13 cellular contexts compared by ENCODE assay signal in the genomic region with DNA sequence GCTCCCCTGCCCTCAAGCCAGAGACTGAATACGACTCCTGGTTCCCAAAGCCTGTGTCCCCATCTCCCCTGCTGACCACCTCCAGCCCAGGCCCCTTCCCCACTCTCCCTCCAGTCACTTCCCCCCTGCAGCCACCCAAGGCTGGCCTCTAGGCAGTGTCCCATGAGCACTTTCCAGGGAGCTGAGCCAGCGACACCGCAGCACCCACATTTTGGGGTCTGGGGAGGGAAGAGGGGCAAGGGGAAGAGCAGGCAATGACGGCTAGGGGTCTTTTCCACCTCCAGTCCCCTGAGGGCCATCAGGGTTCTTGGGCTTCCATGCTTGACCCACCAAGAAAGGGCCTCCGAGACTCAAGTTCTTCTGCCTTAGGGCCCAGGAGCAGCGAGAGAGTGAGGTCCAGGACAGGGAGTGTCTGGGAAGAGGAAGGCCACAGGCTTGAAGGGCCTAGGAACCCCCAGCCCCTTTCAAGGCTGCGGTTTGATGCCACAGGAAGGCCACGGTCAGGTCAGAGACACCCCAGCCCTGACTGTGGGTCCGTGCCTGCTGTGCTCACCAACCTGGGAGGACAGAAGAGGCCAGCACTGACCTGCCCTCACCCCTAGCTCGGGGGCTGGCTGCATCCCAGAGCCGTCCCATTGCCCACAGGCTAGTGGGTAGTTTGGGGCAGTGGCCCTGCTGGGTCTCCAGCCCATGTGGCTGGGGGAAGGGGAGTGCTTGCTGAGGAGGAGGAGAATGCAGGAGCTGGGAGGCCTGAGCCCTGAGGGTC. TPM values are rescaled to one million over a fixed set of nuclear protein-coding genes. Genes with fewer than 3 reads are reported as not detected.
DNase-seq lines count a peak whose midpoint lies in the region; ATAC-seq and TF ChIP-seq lines count a peak whose summit lies in the region.
"Had no signal": no experiment of that assay in that cellular context is flagged by ENCODE, and none has a peak within 500 bp of the region (broad histone marks: within the 10 kb centered on the region; RNA-seq: fewer than 3 reads in every experiment).

No MANE protein-coding gene starts in this region.

- H3K14ac ChIP-seq in trophoblast cell (ENCODE audit: low read length): peak overlapping the region; percentile 88

- peaks cover 41% of the 10 kb centered on the region for H3K79me1 ChIP-seq in trophoblast cell (ENCODE audit: low read length)

- H3K27me3 ChIP-seq in endodermal cell (ENCODE audit: control insufficient read depth, insufficient read depth, low read length, poor library complexity, severe bottlenecking) (no peaks in the 10 kb centered on the region), trophoblast cell (ENCODE audit: insufficient read depth, low read length) (no peaks in the 10 kb centered on the region)
- H3K27me3 ChIP-seq: BLaER1 treated with 17β-estradiol and CSF1 and Interleukin-3, amounts not matched to agents 10 nM and 100 nM had no signal

- DNase-seq in ELF-1 (ENCODE audit: low read depth, low spot score): peak; percentile 40
- DNase-seq in RWPE1 (ENCODE audit: low spot score): no peak
- peak; percentile 50 for DNase-seq in endodermal cell
- DNase-seq in trophoblast cell: no peak
- no peak for DNase-seq in SHP77 (lab: John Stamatoyannopoulos, UW)
- DNase-seq: NCI-H2029 treated with DMSO at 0.1 percent for 48 hours, NCI-H82 had no signal

- peak overlapping the region; percentile 79 for H3K18ac ChIP-seq in trophoblast cell (ENCODE audit: low read length)

- no peak overlapping the region for H3K4me3 ChIP-seq in endodermal cell (ENCODE audit: low read length)
- no peak overlapping the region for H3K4me3 ChIP-seq in trophoblast cell (ENCODE audit: low read depth, low read length)
- H3K4me3 ChIP-seq: BLaER1 treated with 17β-estradiol and CSF1 and Interleukin-3, amounts not matched to agents 10 nM and 100 nM; GM23338 had no signal

- no peaks in the 10 kb centered on the region for H3K9me3 Mint-ChIP-seq in endodermal cell
- H3K9me3 Mint-ChIP-seq: GM23338 had no signal

- H3K4me2 ChIP-seq in trophoblast cell (ENCODE audit: low read length): no peak overlapping the region
- H3K4me2 ChIP-seq: BLaER1 treated with 17β-estradiol and CSF1 and Interleukin-3, amounts not matched to agents 10 nM and 100 nM; GM23338 had no signal

- CTCF ChIA-PET in RWPE1 (lab: Yijun Ruan, JAX): no interaction called here

- no peak overlapping the region for H3K9ac ChIP-seq in endodermal cell (ENCODE audit: extremely low read depth, low read length, poor library complexity, severe bottlenecking)
- H3K9ac ChIP-seq in trophoblast cell (ENCODE audit: low read length): no peak overlapping the region
- H3K9ac ChIP-seq: BLaER1 treated with 17β-estradiol and CSF1 and Interleukin-3, amounts not matched to agents 10 nM and 100 nM had no signal

- peak overlapping the region; percentile 96 for H2BK120ac ChIP-seq in trophoblast cell (ENCODE audit: insufficient read depth, low read length, poor library complexity)

- H3K4me3 Mint-ChIP-seq in endodermal cell: no peak overlapping the region
- H3K4me3 Mint-ChIP-seq: GM23338 had no signal

- H4K8ac ChIP-seq in trophoblast cell (ENCODE audit: low read depth, low read length): peak overlapping the region; percentile 82

- TF ChIP-seq CTCF in RWPE1 (conservative IDR thresholded peaks at IDR 0.05; ENCODE audit: low read depth): no peak
- TF ChIP-seq CTCF in endodermal cell (conservative IDR thresholded peaks at IDR 0.05): no peak

- H3K36me3 Mint-ChIP-seq in endodermal cell (ENCODE audit: low read depth): no peaks in the 10 kb centered on the region

- H2BK12ac ChIP-seq in trophoblast cell (ENCODE audit: low read length): peak overlapping the region; percentile 96

- H3K23ac ChIP-seq in trophoblast cell (ENCODE audit: low read length): no peak overlapping the region

- H4K12ac ChIP-seq in trophoblast cell (ENCODE audit: low read depth, low read length): peak overlapping the region; percentile 25

- peak overlapping the region; percentile 63 for H3K4ac ChIP-seq in trophoblast cell (ENCODE audit: low read depth, low read length)

- H3K27ac ChIP-seq in RWPE1 (peak overlapping the region; percentile 21; the same call in 1 of the 2 replicates), endodermal cell (ENCODE audit: low read depth, low read length) (no peak overlapping the region), trophoblast cell (ENCODE audit: low read depth, low read length) (peak overlapping the region; percentile 53)
- H3K27ac ChIP-seq: BLaER1 treated with 17β-estradiol and CSF1 and Interleukin-3, amounts not matched to agents 10 nM and 100 nM had no signal

- peaks cover 8% of the 10 kb centered on the region for H3K4me1 Mint-ChIP-seq in endodermal cell

- H3K9me3 ChIP-seq in endodermal cell (ENCODE audit: control insufficient read depth, low read length) (no peaks in the 10 kb centered on the region), trophoblast cell (ENCODE audit: insufficient read depth, low read depth, low read length) (peaks cover 2% of the 10 kb centered on the region)
- H3K9me3 ChIP-seq: BLaER1 treated with 17β-estradiol and CSF1 and Interleukin-3, amounts not matched to agents 10 nM and 100 nM had no signal

- H3K27ac Mint-ChIP-seq in endodermal cell: no peak overlapping the region
- H3K27ac Mint-ChIP-seq: GM23338 had no signal

- no peaks in the 10 kb centered on the region for H3K36me3 ChIP-seq in endodermal cell (ENCODE audit: control insufficient read depth, insufficient read depth, low read length)
- H3K36me3 ChIP-seq in trophoblast cell (ENCODE audit: control insufficient read depth in 1 of 2, insufficient read depth in 2 of 2, low read length in 2 of 2): no peaks in the 10 kb centered on the region
- H3K36me3 ChIP-seq: BLaER1 treated with 17β-estradiol and CSF1 and Interleukin-3, amounts not matched to agents 10 nM and 100 nM had no signal

- H4K91ac ChIP-seq in trophoblast cell (ENCODE audit: low read depth, low read length): peak overlapping the region; percentile 97

- H3K4me1 ChIP-seq in endodermal cell (ENCODE audit: control insufficient read depth, insufficient read depth, low read length) (peaks cover 6% of the 10 kb centered on the region), trophoblast cell (ENCODE audit: control insufficient read depth in 1 of 2, insufficient read depth in 2 of 2, low read length in 2 of 2) (peaks cover 50 to 52% of the 10 kb centered on the region in 2 experiments)

- H2AFZ ChIP-seq in trophoblast cell (ENCODE audit: insufficient read depth, low read length, poor library complexity): peak overlapping the region; percentile 63

- 92 to 93% methylated on average over 7 to 11 of the region's 11 CpGs for WGBS in endodermal cell (ENCODE audit: insufficient coverage in 1 of 2, insufficient read length in 1 of 2), 2 experiments
- WGBS in trophoblast cell (ENCODE audit: extremely low coverage, insufficient coverage, insufficient read length): no CpG with 5 or more reads among the region's 11 CpGs

- peak overlapping the region; percentile 93 for H2AK5ac ChIP-seq in trophoblast cell (ENCODE audit: low read length)

- peaks cover 8% of the 10 kb centered on the region for H3K79me2 ChIP-seq in trophoblast cell (ENCODE audit: control insufficient read depth, insufficient read depth, low read length, poor library complexity)

- POLR2A ChIA-PET in RWPE1 (lab: Yijun Ruan, JAX; ENCODE audit: low non-redundant PET): no interaction called here

- ATAC-seq in HG03095 (IDR thresholded peaks at IDR 0.05; ENCODE audit: unreplicated experiment) (no peak), HG02678 (IDR thresholded peaks at IDR 0.05; ENCODE audit: unreplicated experiment) (no peak), GM21367 (IDR thresholded peaks at IDR 0.05; ENCODE audit: unreplicated experiment) (no peak)

- H3K27me3 Mint-ChIP-seq in endodermal cell (ENCODE audit: insufficient read depth): peaks cover 4% of the 10 kb centered on the region

- H2BK5ac ChIP-seq in trophoblast cell (ENCODE audit: low read depth, low read length, poor library complexity): peak overlapping the region; percentile 57

RNA-seq across cellular contexts. Expression of gene WNT9A, which starts 54.6 kb away (rescaled TPM):
- 1 to 10 TPM; 1.2 to 1.7 TPM for total RNA-seq in endodermal cell
- 4.7 TPM for polyA plus RNA-seq in endodermal cell (2013, experiment 1 of 2)
- 5.5 TPM for polyA plus RNA-seq in endodermal cell (2013, experiment 2 of 2)
- 5.1 and 5.7 TPM in 2 replicates for polyA plus RNA-seq in trophoblast cell (2013)
- total RNA-seq: SK-MEL-5 had no signal

Comparison
In these comparisons a context has a peak if more than half of its experiments do, and no peak if none do; other contexts are left out.
1. DNase-seq: peak in ELF-1 (single experiment) and endodermal cell (single experiment); none in RWPE1 (single experiment), trophoblast cell (0 of 2) and SHP77 (0 of 2).